Comparison of ENCODE assay signal across 13 cellular contexts in the genomic region with DNA sequence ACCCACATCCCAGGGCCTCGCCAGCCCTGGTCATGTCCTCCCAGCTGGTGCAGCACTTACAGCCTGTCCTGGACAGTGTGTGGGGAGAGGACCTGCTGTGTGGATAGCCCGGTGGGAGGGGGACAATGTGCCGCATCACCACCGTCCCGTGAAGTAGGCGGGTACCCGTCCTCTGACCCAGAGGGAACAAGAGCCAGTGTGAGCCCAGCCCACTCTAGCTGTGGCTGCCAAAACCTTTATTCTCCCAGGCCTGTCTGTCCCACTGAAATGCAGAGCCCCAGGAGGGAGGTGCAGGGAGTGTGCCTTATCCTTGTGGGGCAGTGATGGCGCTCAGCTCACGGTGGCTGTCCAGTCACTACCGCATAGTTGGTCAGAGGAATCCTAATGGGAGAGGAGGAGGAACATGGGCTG. TPM values are rescaled to one million over a fixed set of nuclear protein-coding genes. Genes with fewer than 3 reads are reported as not detected.
DNase-seq lines count a peak whose midpoint lies in the region; ATAC-seq, FAIRE-seq and TF ChIP-seq lines count a peak whose summit lies in the region.
"Had no signal": no experiment of that assay in that cellular context is flagged by ENCODE, and none has a peak within 500 bp of the region (broad histone marks: within the 10 kb centered on the region; RNA-seq: fewer than 3 reads in every experiment).

No MANE protein-coding gene starts in this region.

- peaks cover 12% of the 10 kb centered on the region for H3K79me2 ChIP-seq in keratinocyte (ENCODE audit: control insufficient read depth, insufficient read depth, low read length)

- H3K36me3 ChIP-seq in keratinocyte (ENCODE audit: control insufficient read depth in 2 of 2, extremely low read depth in 1 of 2, insufficient read depth in 2 of 2, low read length in 2 of 2) (peaks cover 2 to 6% of the 10 kb centered on the region in 2 experiments), stomach (peaks cover 12 to 44% (median 22%) of the 10 kb centered on the region in 4 donors)

- ATAC-seq in activated naive CD4-positive, alpha-beta T cell treated with anti-CD3 and anti-CD28 coated beads, Interleukin-2, amount 50 U/mL, for 72 hours: no peak
- ATAC-seq in activated B cell treated with CpG ODN at 0.5 μM for 24 hours (ENCODE audit: low read depth) (no peak), HG03342 (IDR thresholded peaks at IDR 0.05; ENCODE audit: unreplicated experiment) (no peak)

- H2AFZ ChIP-seq in keratinocyte (ENCODE audit: control insufficient read depth, low read length): no peak overlapping the region

- TF ChIP-seq CTCF in activated B cell treated with CpG ODN at 0.5 μM for 24 hours (IDR thresholded peaks at IDR 0.05): no peak
- TF ChIP-seq CTCF in keratinocyte (optimal IDR thresholded peaks at IDR 0.05 in 1 of 3, IDR thresholded peaks at IDR 0.05 in 1 of 3, conservative IDR thresholded peaks at IDR 0.05 in 1 of 3; ENCODE audit: extremely low read depth in 1 of 3, insufficient read depth in 2 of 3, low read length in 3 of 3): no peak
- no peak for TF ChIP-seq CTCF in stomach (IDR thresholded peaks at IDR 0.05)

- H3K4me1 ChIP-seq in keratinocyte (ENCODE audit: control insufficient read depth, extremely low read depth, insufficient read depth, low read length): peaks cover 13% of the 10 kb centered on the region
- H3K4me1 ChIP-seq in stomach: peaks cover 17 to 26% (median 22%) of the 10 kb centered on the region in 4 donors

- POLR2A ChIA-PET in activated B cell treated with CpG ODN at 0.5 μM for 24 hours (lab: Charles Lee): no interaction called here

- H3K4me3 Mint-ChIP-seq in activated naive CD4-positive, alpha-beta T cell treated with anti-CD3 and anti-CD28 coated beads for 36 hours: peak overlapping the region; percentile 73
- peak overlapping the region; percentile 78 for H3K4me3 Mint-ChIP-seq in activated B cell treated with CpG ODN at 0.5 μM for 24 hours

- H3K27me3 Mint-ChIP-seq in activated naive CD4-positive, alpha-beta T cell treated with anti-CD3 and anti-CD28 coated beads for 36 hours (ENCODE audit: low read depth): no peaks in the 10 kb centered on the region
- H3K27me3 Mint-ChIP-seq in activated B cell treated with CpG ODN at 0.5 μM for 24 hours: no peaks in the 10 kb centered on the region

- H3K27me3 ChIP-seq in keratinocyte (ENCODE audit: control insufficient read depth, extremely low read depth, insufficient read depth, low read length) (no peaks in the 10 kb centered on the region), stomach (no peaks in the 10 kb centered on the region)

- no peak for TF ChIP-seq EP300 in stomach (IDR thresholded peaks at IDR 0.05)

- intact Hi-C loops in activated naive CD4-positive, alpha-beta T cell treated with anti-CD3 and anti-CD28 coated beads for 36 hours (cut with micrococcal nuclease): no loop called here
- intact Hi-C loops in activated B cell treated with CpG ODN at 0.5 μM for 24 hours (cut with micrococcal nuclease): no loop called here
- intact Hi-C loops in stomach (cut with DNase I; ENCODE audit: low total_unique reads): no loop called here

- no peaks in the 10 kb centered on the region for H3K9me3 ChIP-seq in keratinocyte (ENCODE audit: control insufficient read depth, low read depth, low read length)
- H3K9me3 ChIP-seq in stomach: no peaks in the 10 kb centered on the region

- dilution Hi-C loops in keratinocyte (cut with MboI; ENCODE audit: extremely low pct_ligation_motif_present, low sequenced_read_pairs): no loop called here

- no peak overlapping the region for H3K9ac ChIP-seq in keratinocyte (ENCODE audit: control insufficient read depth, extremely low read depth, insufficient read depth, low read length)

- no peaks in the 10 kb centered on the region for H3K9me1 ChIP-seq in keratinocyte (ENCODE audit: control insufficient read depth, extremely low read depth, insufficient read depth, low read length)

- H4K20me1 ChIP-seq in keratinocyte (ENCODE audit: control insufficient read depth, extremely low read depth, insufficient read depth, low read length): peaks cover 2% of the 10 kb centered on the region

- peak overlapping the region; percentile 98 for H3K4me2 ChIP-seq in keratinocyte (ENCODE audit: control insufficient read depth, extremely low read depth, insufficient read depth, low read depth, low read length)

- WGBS in stomach, 5 donors: 77 to 94% (median 89%) methylated on average over 4 to 10 of the region's 10 CpGs

- H3K27ac Mint-ChIP-seq in activated naive CD4-positive, alpha-beta T cell treated with anti-CD3 and anti-CD28 coated beads for 36 hours: no peak overlapping the region
- H3K27ac Mint-ChIP-seq in activated naive CD4-positive, alpha-beta T cell treated with anti-CD3 and anti-CD28 coated beads, Interleukin-2, amount 50 U/mL, for 72 hours: no peak overlapping the region
- no peak overlapping the region for H3K27ac Mint-ChIP-seq in activated B cell treated with CpG ODN at 0.5 μM for 24 hours

- H3K4me3 ChIP-seq in keratinocyte (ENCODE audit: control insufficient read depth in 2 of 3, extremely low read depth in 1 of 3, insufficient read depth in 2 of 3, low read depth in 1 of 3, low read length in 3 of 3): no peak overlapping the region
- peak overlapping the region in 2 of 4 donors; percentile 85 to 96 for H3K4me3 ChIP-seq in stomach

- CTCF ChIA-PET in activated naive CD4-positive, alpha-beta T cell treated with anti-CD3 and anti-CD28 coated beads for 36 hours (lab: Charles Lee): interaction anchor here (1.3 kb wide), 1 partner anchor 138 kb away, joined by 5 read pairs; no protein-coding TSS in a partner anchor
- CTCF ChIA-PET in activated B cell treated with CpG ODN at 0.5 μM for 24 hours (lab: Charles Lee): no interaction called here

- H3K27ac ChIP-seq in keratinocyte (ENCODE audit: control insufficient read depth, insufficient read depth, low read length): peak overlapping the region; percentile 72
- H3K27ac ChIP-seq in stomach: no peak overlapping the region

- H3K4me1 Mint-ChIP-seq in activated naive CD4-positive, alpha-beta T cell treated with anti-CD3 and anti-CD28 coated beads for 36 hours (ENCODE audit: low read depth): peaks cover 22% of the 10 kb centered on the region
- H3K4me1 Mint-ChIP-seq in activated B cell treated with CpG ODN at 0.5 μM for 24 hours: peaks cover 13% of the 10 kb centered on the region

- no peak for TF ChIP-seq POLR2A in stomach (IDR thresholded peaks at IDR 0.05)

- peaks cover 6% of the 10 kb centered on the region for H3K36me3 Mint-ChIP-seq in activated naive CD4-positive, alpha-beta T cell treated with anti-CD3 and anti-CD28 coated beads for 36 hours (ENCODE audit: low read depth)
- peaks cover under 1 to 1% of the 10 kb centered on the region in 2 donors for H3K36me3 Mint-ChIP-seq in activated naive CD4-positive, alpha-beta T cell treated with anti-CD3 and anti-CD28 coated beads, Interleukin-2, amount 50 U/mL, for 72 hours
- peaks cover 7% of the 10 kb centered on the region for H3K36me3 Mint-ChIP-seq in activated B cell treated with CpG ODN at 0.5 μM for 24 hours (ENCODE audit: low read depth)

- H3K9me3 Mint-ChIP-seq in activated naive CD4-positive, alpha-beta T cell treated with anti-CD3 and anti-CD28 coated beads for 36 hours: no peaks in the 10 kb centered on the region
- no peaks in the 10 kb centered on the region for H3K9me3 Mint-ChIP-seq in activated naive CD4-positive, alpha-beta T cell treated with anti-CD3 and anti-CD28 coated beads, Interleukin-2, amount 50 U/mL, for 72 hours
- H3K9me3 Mint-ChIP-seq in activated B cell treated with CpG ODN at 0.5 μM for 24 hours: no peaks in the 10 kb centered on the region

- no peak for DNase-seq in activated naive CD4-positive, alpha-beta T cell treated with anti-CD3 and anti-CD28 coated beads for 36 hours
- no peak for DNase-seq in activated naive CD4-positive, alpha-beta T cell treated with anti-CD3 and anti-CD28 coated beads, Interleukin-2, amount 50 U/mL, for 72 hours (ENCODE audit: low spot score in 2 of 2)
- DNase-seq in activated B cell treated with CpG ODN at 0.5 μM for 24 hours (no peak), keratinocyte (ENCODE audit: low read depth, low spot score) (no peak), stomach (peak; percentile 9), inferior parietal cortex (ENCODE audit: extremely low spot score) (no peak)
- no peak for DNase-seq in stimulated activated CD4-positive, alpha-beta T cell treated with anti-CD3 and anti-CD28 coated beads, Interleukin-2, amount 100 ng/mL, for 48 hours
- DNase-seq: activated CD4-positive, CD25-positive, alpha-beta regulatory T cell; MV-4-11; NCI-H345; RPMI8226; stimulated activated CD4-positive, alpha-beta T cell treated with anti-CD3 and anti-CD28 coated beads, Interleukin-15, amount 100 ng/mL, for 24 hours had no signal

- no peak for FAIRE-seq in keratinocyte (lab: Jason Lieb, UNC)

RNA-seq across cellular contexts. Expression of a gene that starts 1.7 kb away (rescaled TPM):
- total RNA-seq in activated naive CD4-positive, alpha-beta T cell treated with anti-CD3 and anti-CD28 coated beads for 36 hours: 1 to 10 TPM; 3.6 to 6.1 TPM
- total RNA-seq in activated naive CD4-positive, alpha-beta T cell treated with anti-CD3 and anti-CD28 coated beads, Interleukin-2, amount 50 U/mL, for 72 hours: 10 to 100 TPM in 1 of 2 donors, 1 to 10 TPM in 1; 1.0 to 11.7 TPM
- total RNA-seq in activated B cell treated with CpG ODN at 0.5 μM for 24 hours: 9.5 and 9.9 TPM in 2 replicates
- polyA plus RNA-seq in keratinocyte: 6.4 to 7.0 TPM (median 7.0 TPM) in 3 replicates
- polyA plus RNA-seq in keratinocyte (2011; ENCODE audit: low read depth): 32.3 TPM
- 7.0 and 7.4 TPM in 2 replicates for polyA plus RNA-seq in keratinocyte (2011; cell fraction: cytosol; rRNA removed)
- 11.4 and 12.1 TPM in 2 replicates for polyA plus RNA-seq in keratinocyte (2011; cell fraction: nucleus; rRNA removed)
- polyA plus RNA-seq in keratinocyte (2012; ENCODE audit: low replicate concordance): 9.2 and 16.0 TPM in 2 replicates
- polyA minus RNA-seq in keratinocyte: 6.4 to 28.3 TPM (median 14.0 TPM) in 3 replicates
- polyA minus RNA-seq in keratinocyte (2011; cell fraction: cytosol; rRNA and poly(A)+ RNA removed): 3.6 TPM
- 4.5 and 8.9 TPM in 2 replicates for polyA minus RNA-seq in keratinocyte (2011; cell fraction: nucleus; rRNA and poly(A)+ RNA removed)
- 10 to 100 TPM in 3 of 5 donors, 1 to 10 TPM in 1, under 1 TPM in 1; 0.58 to 21.1 (median 10.7) TPM for total RNA-seq in stomach
- polyA plus RNA-seq in stomach: 10 to 100 TPM in 2 of 3 donors, 1 to 10 TPM in 1; 4.4 to 20.6 (median 10.8) TPM

RNA-seq across cellular contexts. Expression of a gene that starts 33.6 kb away (rescaled TPM):
- 1 to 10 TPM; 7.1 to 7.8 TPM for total RNA-seq in activated naive CD4-positive, alpha-beta T cell treated with anti-CD3 and anti-CD28 coated beads for 36 hours
- 10 to 100 TPM; 11.5 to 15.0 TPM for total RNA-seq in activated naive CD4-positive, alpha-beta T cell treated with anti-CD3 and anti-CD28 coated beads, Interleukin-2, amount 50 U/mL, for 72 hours
- total RNA-seq in activated B cell treated with CpG ODN at 0.5 μM for 24 hours (15.8 and 16.6 TPM in 2 replicates), stomach (100 to 1,000 TPM in 1 of 5 donors, 10 to 100 TPM in 4; 20.9 to 188 (median 40.8) TPM)
- polyA plus RNA-seq in keratinocyte (0.68 to 2.0 TPM (median 1.6 TPM) in 3 replicates), stomach (1 to 10 TPM; 4.4 to 9.8 (median 7.3) TPM)
- polyA plus RNA-seq in keratinocyte (2011; ENCODE audit: low read depth): 3.1 TPM
- polyA plus RNA-seq in keratinocyte (2011; cell fraction: cytosol; rRNA removed): 0.69 and 0.90 TPM in 2 replicates
- 4.1 and 5.4 TPM in 2 replicates for polyA plus RNA-seq in keratinocyte (2011; cell fraction: nucleus; rRNA removed)
- 1.9 and 2.4 TPM in 2 replicates for polyA plus RNA-seq in keratinocyte (2012; ENCODE audit: low replicate concordance)
- 2.6 to 6.8 TPM (median 3.8 TPM) in 3 replicates for polyA minus RNA-seq in keratinocyte
- polyA minus RNA-seq in keratinocyte (2011; cell fraction: cytosol; rRNA and poly(A)+ RNA removed): 0.96 TPM
- 3.4 and 8.0 TPM in 2 replicates for polyA minus RNA-seq in keratinocyte (2011; cell fraction: nucleus; rRNA and poly(A)+ RNA removed)
